In the genomic region with DNA sequence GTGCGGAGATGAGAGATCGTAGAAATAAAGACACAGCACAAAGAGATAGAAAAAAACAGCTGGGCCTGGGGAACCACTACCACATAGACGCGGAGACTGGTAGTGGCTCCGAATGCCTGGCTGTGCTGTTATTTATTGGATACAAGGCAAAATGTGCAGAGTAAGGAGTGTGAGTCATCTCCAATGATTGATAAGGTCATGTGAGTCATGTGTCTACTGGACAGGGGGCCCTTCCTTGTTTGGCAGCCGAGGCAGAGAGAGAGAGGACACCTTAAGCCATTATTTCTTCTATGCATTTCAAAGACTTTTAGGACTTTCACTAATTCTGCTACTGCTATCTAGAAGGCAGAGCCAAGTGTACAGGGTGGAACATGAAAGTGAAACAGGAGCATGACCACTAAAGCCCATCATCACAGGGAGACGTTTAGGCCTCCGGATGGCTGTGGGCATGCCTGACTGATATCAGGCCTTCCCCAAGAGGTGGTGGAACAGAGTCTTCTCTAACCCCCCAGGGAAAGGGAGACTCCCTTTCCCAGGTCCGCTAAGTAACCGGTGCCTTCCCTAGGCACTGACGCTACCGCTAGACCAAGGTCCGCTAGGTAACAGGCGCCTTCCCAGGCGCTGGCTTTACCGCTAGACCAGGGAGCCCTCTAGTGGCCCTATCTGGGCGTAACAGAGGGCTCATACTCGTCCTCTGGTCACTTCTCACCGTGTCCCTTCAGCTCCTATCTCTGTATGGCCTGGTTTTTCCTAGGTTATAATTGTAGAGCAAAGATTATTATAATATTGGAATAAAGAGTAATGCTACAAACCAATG, we compare ENCODE assay signal across 10 cellular contexts.
DNase-seq lines count a peak whose midpoint lies in the region; ATAC-seq and TF ChIP-seq lines count a peak whose summit lies in the region.
"Had no signal": no experiment of that assay in that cellular context is flagged by ENCODE, and none has a peak within 500 bp of the region (broad histone marks: within the 10 kb centered on the region; RNA-seq: fewer than 3 reads in every experiment).

No MANE protein-coding gene starts in this region.

- H3K4me3 Mint-ChIP-seq in activated CD4-positive, alpha-beta T cell treated with anti-CD3 and anti-CD28 coated beads, Interleukin-2, amount 10 ng/mL, durations not matched to agents 24 days and 14 days = no peak overlapping the region
- H3K4me3 Mint-ChIP-seq: stimulated activated naive CD8-positive, alpha-beta T cell treated with anti-CD3 and anti-CD28 coated beads, Interleukin-15, Interleukin-2, amounts not matched to agents 100 ng/mL and 50 ng/mL, for 24 hours; T-cell had no signal

- no peak for ATAC-seq in HG02642 (IDR thresholded peaks at IDR 0.05; ENCODE audit: poor library complexity, unreplicated experiment)
- ATAC-seq: T-cell had no signal

- no peaks in the 10 kb centered on the region for H3K36me3 Mint-ChIP-seq in activated CD4-positive, alpha-beta T cell treated with anti-CD3 and anti-CD28 coated beads, Interleukin-2, amount 10 ng/mL, durations not matched to agents 24 days and 14 days (ENCODE audit: low read depth)
- H3K36me3 Mint-ChIP-seq: T-cell had no signal

- intact Hi-C loops in activated CD4-positive, alpha-beta T cell treated with anti-CD3 and anti-CD28 coated beads, Interleukin-2, amount 10 ng/mL, durations not matched to agents 24 days and 14 days (cut with micrococcal nuclease) = no loop called here

- no peaks in the 10 kb centered on the region for H3K9me3 Mint-ChIP-seq in activated CD4-positive, alpha-beta T cell treated with anti-CD3 and anti-CD28 coated beads, Interleukin-2, amount 10 ng/mL, durations not matched to agents 24 days and 14 days

- H3K27me3 Mint-ChIP-seq in activated CD4-positive, alpha-beta T cell treated with anti-CD3 and anti-CD28 coated beads, Interleukin-2, amount 10 ng/mL, durations not matched to agents 24 days and 14 days = no peaks in the 10 kb centered on the region
- H3K27me3 Mint-ChIP-seq: stimulated activated naive CD8-positive, alpha-beta T cell treated with anti-CD3 and anti-CD28 coated beads, Interleukin-15, Interleukin-2, amounts not matched to agents 100 ng/mL and 50 ng/mL, for 24 hours; T-cell had no signal

- TF ChIP-seq CTCF in retinal pigment epithelial cell (conservative IDR thresholded peaks at IDR 0.05; ENCODE audit: low read depth, low read length) = peak; percentile 33

- DNase-seq in activated CD4-positive, alpha-beta T cell treated with anti-CD3 and anti-CD28 coated beads, Interleukin-2, amount 10 ng/mL, durations not matched to agents 24 days and 14 days = peak; percentile 65
- no peak for DNase-seq in activated CD4-positive, alpha-beta T cell treated with anti-CD3 and anti-CD28 coated beads for 4 hours
- DNase-seq in NCI-H2196 (lab: John Stamatoyannopoulos, UW; ENCODE audit: unreplicated experiment) (peak; percentile 38), cerebellar cortex (ENCODE audit: low spot score) (peak; percentile 22), retinal pigment epithelial cell (ENCODE audit: low read depth) (no peak), mucosa of gallbladder (ENCODE audit: low spot score) (no peak), NCI-H187 (lab: John Stamatoyannopoulos, UW) (no peak)
- DNase-seq: T-cell had no signal

- no peaks in the 10 kb centered on the region for H3K4me1 Mint-ChIP-seq in activated CD4-positive, alpha-beta T cell treated with anti-CD3 and anti-CD28 coated beads, Interleukin-2, amount 10 ng/mL, durations not matched to agents 24 days and 14 days
- H3K4me1 Mint-ChIP-seq: T-cell had no signal

- H3K27ac Mint-ChIP-seq in activated CD4-positive, alpha-beta T cell treated with anti-CD3 and anti-CD28 coated beads, Interleukin-2, amount 10 ng/mL, durations not matched to agents 24 days and 14 days = no peak overlapping the region
- H3K27ac Mint-ChIP-seq: stimulated activated naive CD8-positive, alpha-beta T cell treated with anti-CD3 and anti-CD28 coated beads, Interleukin-15, Interleukin-2, amounts not matched to agents 100 ng/mL and 50 ng/mL, for 24 hours; T-cell had no signal

- no peak overlapping the region for H3K4me3 ChIP-seq in retinal pigment epithelial cell (ENCODE audit: low read length)

Comparison
In these comparisons a context has a peak if more than half of its experiments do, and no peak if none do; other contexts are left out.
1. DNase-seq: peak in activated CD4-positive, alpha-beta T cell treated with anti-CD3 and anti-CD28 coated beads, Interleukin-2, amount 10 ng/mL, durations not matched to agents 24 days and 14 days (single experiment), NCI-H2196 (single experiment) and cerebellar cortex (single experiment); none in activated CD4-positive, alpha-beta T cell treated with anti-CD3 and anti-CD28 coated beads for 4 hours (0 of 2), retinal pigment epithelial cell (single experiment), mucosa of gallbladder (single experiment) and NCI-H187 (0 of 2).